ENCODE assay signal across 1 cellular context in genomic region chr2:172783091-172783898, GRCh38.
TF ChIP-seq lines count a peak whose summit lies in the region.

No MANE protein-coding gene starts in this region.

TF ChIP-seq in HepG2, 621 proteins besides CTCF, POLR2A, EP300 and RAD21 (continued from another document):
- TF ChIP-seq, protein P1, sequence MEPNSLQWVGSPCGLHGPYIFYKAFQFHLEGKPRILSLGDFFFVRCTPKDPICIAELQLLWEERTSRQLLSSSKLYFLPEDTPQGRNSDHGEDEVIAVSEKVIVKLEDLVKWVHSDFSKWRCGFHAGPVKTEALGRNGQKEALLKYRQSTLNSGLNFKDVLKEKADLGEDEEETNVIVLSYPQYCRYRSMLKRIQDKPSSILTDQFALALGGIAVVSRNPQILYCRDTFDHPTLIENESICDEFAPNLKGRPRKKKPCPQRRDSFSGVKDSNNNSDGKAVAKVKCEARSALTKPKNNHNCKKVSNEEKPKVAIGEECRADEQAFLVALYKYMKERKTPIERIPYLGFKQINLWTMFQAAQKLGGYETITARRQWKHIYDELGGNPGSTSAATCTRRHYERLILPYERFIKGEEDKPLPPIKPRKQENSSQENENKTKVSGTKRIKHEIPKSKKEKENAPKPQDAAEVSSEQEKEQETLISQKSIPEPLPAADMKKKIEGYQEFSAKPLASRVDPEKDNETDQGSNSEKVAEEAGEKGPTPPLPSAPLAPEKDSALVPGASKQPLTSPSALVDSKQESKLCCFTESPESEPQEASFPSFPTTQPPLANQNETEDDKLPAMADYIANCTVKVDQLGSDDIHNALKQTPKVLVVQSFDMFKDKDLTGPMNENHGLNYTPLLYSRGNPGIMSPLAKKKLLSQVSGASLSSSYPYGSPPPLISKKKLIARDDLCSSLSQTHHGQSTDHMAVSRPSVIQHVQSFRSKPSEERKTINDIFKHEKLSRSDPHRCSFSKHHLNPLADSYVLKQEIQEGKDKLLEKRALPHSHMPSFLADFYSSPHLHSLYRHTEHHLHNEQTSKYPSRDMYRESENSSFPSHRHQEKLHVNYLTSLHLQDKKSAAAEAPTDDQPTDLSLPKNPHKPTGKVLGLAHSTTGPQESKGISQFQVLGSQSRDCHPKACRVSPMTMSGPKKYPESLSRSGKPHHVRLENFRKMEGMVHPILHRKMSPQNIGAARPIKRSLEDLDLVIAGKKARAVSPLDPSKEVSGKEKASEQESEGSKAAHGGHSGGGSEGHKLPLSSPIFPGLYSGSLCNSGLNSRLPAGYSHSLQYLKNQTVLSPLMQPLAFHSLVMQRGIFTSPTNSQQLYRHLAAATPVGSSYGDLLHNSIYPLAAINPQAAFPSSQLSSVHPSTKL (CRISPR knock-in tag; IDR thresholded peaks at IDR 0.05): 0 out of 2 replicates have a peak, but pooled peaks have one; percentile 37
- TF ChIP-seq SOX13 (IDR thresholded peaks at IDR 0.05) (no peak), SOX13 (CRISPR knock-in tag; conservative IDR thresholded peaks at IDR 0.05 in 1 of 2, IDR thresholded peaks at IDR 0.05 in 1 of 2) (peak in 1 of 2 experiments; percentile 12; a peak in 1 of 4 replicates), BHLHE40 (IDR thresholded peaks at IDR 0.05; ENCODE audit: low read length) (0 out of 2 replicates have a peak, but pooled peaks have one; percentile 28), SOX6 (IDR thresholded peaks at IDR 0.05) (no peak), SOX6 (CRISPR knock-in tag; IDR thresholded peaks at IDR 0.05) (0 out of 2 replicates have a peak, but pooled peaks have one; percentile 12), HMG20A (CRISPR knock-in tag; IDR thresholded peaks at IDR 0.05; ENCODE audit: borderline replicate concordance) (0 out of 2 replicates have a peak, but pooled peaks have one; percentile 27), GTF3A (CRISPR knock-in tag; conservative IDR thresholded peaks at IDR 0.05) (no peak), SAP130 (CRISPR knock-in tag; IDR thresholded peaks at IDR 0.05; ENCODE audit: low read depth) (0 out of 2 replicates have a peak, but pooled peaks have one; percentile 28), SOX5 (CRISPR knock-in tag; IDR thresholded peaks at IDR 0.05; ENCODE audit: borderline replicate concordance) (peak; percentile 32; the same call in 1 of the 2 replicates), RBAK (CRISPR knock-in tag; IDR thresholded peaks at IDR 0.05) (no peak), LCORL (IDR thresholded peaks at IDR 0.05) (0 out of 2 replicates have a peak, but pooled peaks have one; percentile 5), LCORL (CRISPR knock-in tag; IDR thresholded peaks at IDR 0.05) (no peak), ZNF788 (CRISPR knock-in tag; IDR thresholded peaks at IDR 0.05; ENCODE audit: borderline replicate concordance) (no peak), NCOA2 (CRISPR knock-in tag; IDR thresholded peaks at IDR 0.05) (no peak), ZBTB38 (CRISPR knock-in tag; IDR thresholded peaks at IDR 0.05) (no peak), NR2F6 (IDR thresholded peaks at IDR 0.05) (peak; percentile 39; the same call in 1 of the 2 replicates), NR2F6 (CRISPR knock-in tag; IDR thresholded peaks at IDR 0.05) (peak; percentile 64; the same call in 1 of the 2 replicates), RARA (CRISPR knock-in tag; IDR thresholded peaks at IDR 0.05) (0 out of 2 replicates have a peak, but pooled peaks have one; percentile 11), SMC3 (IDR thresholded peaks at IDR 0.05; ENCODE audit: low read length) (peak; percentile 4; the same call in 1 of the 2 replicates), XRCC5 (optimal IDR thresholded peaks at IDR 0.05; ENCODE audit: low read length) (peak; percentile 22), KLF15 (CRISPR knock-in tag; IDR thresholded peaks at IDR 0.05; ENCODE audit: borderline replicate concordance) (no peak), JUN (CRISPR knock-in tag; IDR thresholded peaks at IDR 0.05) (no peak), GATAD2A (CRISPR knock-in tag; IDR thresholded peaks at IDR 0.05) (0 out of 2 replicates have a peak, but pooled peaks have one; percentile 21), MAX (IDR thresholded peaks at IDR 0.05) (peak; percentile 62; the same call in 1 of the 2 replicates)
- TF ChIP-seq, protein P2, sequence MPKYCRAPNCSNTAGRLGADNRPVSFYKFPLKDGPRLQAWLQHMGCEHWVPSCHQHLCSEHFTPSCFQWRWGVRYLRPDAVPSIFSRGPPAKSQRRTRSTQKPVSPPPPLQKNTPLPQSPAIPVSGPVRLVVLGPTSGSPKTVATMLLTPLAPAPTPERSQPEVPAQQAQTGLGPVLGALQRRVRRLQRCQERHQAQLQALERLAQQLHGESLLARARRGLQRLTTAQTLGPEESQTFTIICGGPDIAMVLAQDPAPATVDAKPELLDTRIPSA (CRISPR knock-in tag; IDR thresholded peaks at IDR 0.05; ENCODE audit: borderline replicate concordance): no peak
